Comparison of ENCODE assay signal across 22 cellular contexts in genomic region chr11:120151536-120151935, GRCh38.
"Had no signal": no experiment of that assay in that cellular context is flagged by ENCODE, and none has a peak within 500 bp of the region (broad histone marks: within the 10 kb centered on the region; RNA-seq: fewer than 3 reads in every experiment).

No MANE protein-coding gene starts in this region.

- DNase-seq: cortex of kidney; dorsolateral prefrontal cortex; effector CD8-positive, alpha-beta T cell; foreskin fibroblast; glutamatergic neuron; left ventricle myocardium inferior; natural killer cell; posterior cingulate gyrus; sigmoid colon; small intestine; stimulated activated CD4-positive, alpha-beta T cell treated with anti-CD3 and anti-CD28 coated beads, Interleukin-12 subunit alpha, Interleukin-12 subunit beta, amount 100 ng/mL, for 4 hours; stimulated activated CD4-positive, alpha-beta T cell treated with anti-CD3 and anti-CD28 coated beads, Interleukin-2, amount 100 ng/mL, for 48 hours; stimulated activated naive CD4-positive, alpha-beta T cell treated with Interleukin-2 at 50 U/mL for 16 hours; substantia nigra; transverse colon had no signal

- H3K4me3 ChIP-seq: dorsolateral prefrontal cortex, gastroesophageal sphincter, left ventricle myocardium inferior, lower lobe of right lung, right atrium auricular region, sigmoid colon, thoracic aorta, transverse colon had no signal

- H3K27ac Mint-ChIP-seq: memory B cell, mesothelial cell of epicardium, natural killer cell had no signal

- H3K4me1 Mint-ChIP-seq: memory B cell, mesothelial cell of epicardium, natural killer cell, neural crest cell had no signal

- ATAC-seq: gastroesophageal sphincter, lower lobe of right lung, natural killer cell had no signal

- H3K4me3 Mint-ChIP-seq: memory B cell, mesothelial cell of epicardium, natural killer cell, neural crest cell had no signal
